ENCODE assay signal across 1 cellular context in genomic region chr5:73796164-73797141, GRCh38.
A peak's percentile ranks its signal among the peaks of the same experiment; 100 is the strongest.
TF ChIP-seq lines count a peak whose summit lies in the region.

No MANE protein-coding gene starts in this region.

TF ChIP-seq in HEK293, 187 proteins besides CTCF, POLR2A, EP300 and RAD21 (continued from another document):
- peak; percentile 72; the same call in 1 of the 2 replicates for TF ChIP-seq ZFP37 (tag by site-specific recombination; IDR thresholded peaks at IDR 0.05)
- TF ChIP-seq PATZ1 (tag by site-specific recombination; IDR thresholded peaks at IDR 0.05), result peak; percentile 29; the same call in 1 of the 2 replicates
- TF ChIP-seq PRDM6 (tag by site-specific recombination; IDR thresholded peaks at IDR 0.05), result peak; percentile 81
- no peak for TF ChIP-seq ZNF423 (tag by site-specific recombination; IDR thresholded peaks at IDR 0.05)
- TF ChIP-seq ZNF398 (tag by site-specific recombination; IDR thresholded peaks at IDR 0.05), result peak; percentile 37
- no peak for TF ChIP-seq ZNF785 (tag by site-specific recombination; IDR thresholded peaks at IDR 0.05)
- TF ChIP-seq ZNF404 (tag by site-specific recombination; IDR thresholded peaks at IDR 0.05), result no peak
- no peak for TF ChIP-seq AEBP2 (tag by site-specific recombination; IDR thresholded peaks at IDR 0.05; ENCODE audit: borderline replicate concordance)
- TF ChIP-seq IKZF3 (tag by site-specific recombination; IDR thresholded peaks at IDR 0.05), result peak; percentile 53; the same call in 1 of the 2 replicates
- TF ChIP-seq SCRT1 (tag by site-specific recombination; IDR thresholded peaks at IDR 0.05; ENCODE audit: borderline replicate concordance), result no peak
- TF ChIP-seq ZNF114 (tag by site-specific recombination; IDR thresholded peaks at IDR 0.05), result no peak
- TF ChIP-seq PRDM10 (tag by site-specific recombination; IDR thresholded peaks at IDR 0.05), result 0 out of 2 replicates have a peak, but pooled peaks have one; percentile 28
- TF ChIP-seq ZSCAN23 (tag by site-specific recombination; IDR thresholded peaks at IDR 0.05), result no peak
- TF ChIP-seq ZNF133 (tag by site-specific recombination; IDR thresholded peaks at IDR 0.05), result no peak
- TF ChIP-seq ZNF449 (tag by site-specific recombination; IDR thresholded peaks at IDR 0.05), result no peak
- TF ChIP-seq SP3 (tag by site-specific recombination; IDR thresholded peaks at IDR 0.05), result 0 out of 2 replicates have a peak, but pooled peaks have one; percentile 32
- peak; percentile 60 for TF ChIP-seq ZNF335 (tag by site-specific recombination; conservative IDR thresholded peaks at IDR 0.05)
- no peak for TF ChIP-seq ZNF626 (tag by site-specific recombination; IDR thresholded peaks at IDR 0.05)
- no peak; the same call in 1 of the 2 replicates for TF ChIP-seq ZBTB44 (tag by site-specific recombination; IDR thresholded peaks at IDR 0.05)
- no peak for TF ChIP-seq ZNF239 (tag by site-specific recombination; IDR thresholded peaks at IDR 0.05)
- no peak for TF ChIP-seq ZNF311 (tag by site-specific recombination; IDR thresholded peaks at IDR 0.05; ENCODE audit: borderline replicate concordance)
- 0 out of 2 replicates have a peak, but pooled peaks have one; percentile 50 for TF ChIP-seq ZNF184 (tag by site-specific recombination; IDR thresholded peaks at IDR 0.05)
- no peak for TF ChIP-seq OVOL3 (tag by site-specific recombination; IDR thresholded peaks at IDR 0.05)
- no peak for TF ChIP-seq KLF17 (tag by site-specific recombination; IDR thresholded peaks at IDR 0.05)
- no peak for TF ChIP-seq ZNF138 (tag by site-specific recombination; IDR thresholded peaks at IDR 0.05; ENCODE audit: borderline replicate concordance)
- peak; percentile 19; the same call in 1 of the 2 replicates for TF ChIP-seq ZBTB48 (tag by site-specific recombination; IDR thresholded peaks at IDR 0.05)
- no peak for TF ChIP-seq ZNF654 (tag by site-specific recombination; IDR thresholded peaks at IDR 0.05; ENCODE audit: low read depth)
- TF ChIP-seq ZNF707 (tag by site-specific recombination; IDR thresholded peaks at IDR 0.05), result no peak
- no peak for TF ChIP-seq ZNF157 (tag by site-specific recombination; IDR thresholded peaks at IDR 0.05)
- TF ChIP-seq ZNF223 (tag by site-specific recombination; IDR thresholded peaks at IDR 0.05), result no peak
- no peak for TF ChIP-seq MZF1 (tag by site-specific recombination; IDR thresholded peaks at IDR 0.05; ENCODE audit: borderline replicate concordance)
